In genomic region chr12:27554421-27555186, GRCh38 we compare ENCODE assay signal across 9 cellular contexts. TPM values are rescaled to one million over a fixed set of nuclear protein-coding genes. Genes with fewer than 3 reads are reported as not detected.
DNase-seq lines count a peak whose midpoint lies in the region; ATAC-seq and TF ChIP-seq lines count a peak whose summit lies in the region.
"Had no signal": no experiment of that assay in that cellular context is flagged by ENCODE, and none has a peak within 500 bp of the region (broad histone marks: within the 10 kb centered on the region; RNA-seq: fewer than 3 reads in every experiment).

No MANE protein-coding gene starts in this region.

- no peak overlapping the region for H3K4me3 Mint-ChIP-seq in endodermal cell

- no peak for TF ChIP-seq CTCF in foreskin keratinocyte (conservative IDR thresholded peaks at IDR 0.05)
- no peak for TF ChIP-seq CTCF in ovary (IDR thresholded peaks at IDR 0.05)
- TF ChIP-seq CTCF in endodermal cell (conservative IDR thresholded peaks at IDR 0.05) = no peak

- ATAC-seq in foreskin keratinocyte = peak; percentile 21
- ATAC-seq in HG03280 (IDR thresholded peaks at IDR 0.05; ENCODE audit: unreplicated experiment) = no peak

- intact Hi-C loops in ovary (cut with DNase I) = no loop called here

- peak; percentile 72 to 73 for DNase-seq in SHP77 (lab: John Stamatoyannopoulos, UW)
- DNase-seq in foreskin keratinocyte = peak in 1 of 2 donors; percentile 65
- DNase-seq in ovary = peak; percentile 50 to 76 (median 64)
- DNase-seq in endodermal cell = no peak
- no peak for DNase-seq in 8988T
- DNase-seq in NCI-H345 treated with DMSO at 0.1 percent for 48 hours (lab: John Stamatoyannopoulos, UW; ENCODE audit: unreplicated experiment) = no peak

- peak overlapping the region; percentile 41 for H2AFZ ChIP-seq in ACC112 (ENCODE audit: low read length, unreplicated experiment)

- H3K27me3 Mint-ChIP-seq in endodermal cell (ENCODE audit: insufficient read depth) = no peaks in the 10 kb centered on the region

- H3K36me3 ChIP-seq in ACC112 (ENCODE audit: insufficient read depth, low read length) (no peaks in the 10 kb centered on the region), ovary (no peaks in the 10 kb centered on the region), endodermal cell (ENCODE audit: control insufficient read depth, insufficient read depth, low read length) (no peaks in the 10 kb centered on the region)

- TF ChIP-seq POLR2A in ovary (IDR thresholded peaks at IDR 0.05) = no peak

- 6 to 8% (median 7%) methylated on average over 14 of the region's 14 CpGs for WGBS in ovary, 3 donors
- 92% methylated on average over 14 of the region's 14 CpGs for WGBS in endodermal cell (ENCODE audit: insufficient coverage in 1 of 2, insufficient read length in 1 of 2), 2 experiments

- H3K4me1 Mint-ChIP-seq in endodermal cell = peaks cover 56% of the 10 kb centered on the region

- H3K4me3 ChIP-seq in ACC112 (ENCODE audit: low read depth, low read length) (peak overlapping the region; percentile 63), ovary (peak overlapping the region; percentile 1), endodermal cell (ENCODE audit: low read length) (no peak overlapping the region)

- H3K27me3 ChIP-seq in ACC112 (ENCODE audit: insufficient read depth, low read length) (no peaks in the 10 kb centered on the region), foreskin keratinocyte (no peaks in the 10 kb centered on the region), ovary (no peaks in the 10 kb centered on the region), endodermal cell (ENCODE audit: control insufficient read depth, insufficient read depth, low read length, poor library complexity, severe bottlenecking) (no peaks in the 10 kb centered on the region)

- H3K79me2 ChIP-seq in ACC112 (ENCODE audit: control insufficient read depth, insufficient read depth, low read length, unreplicated experiment) = peaks cover 95% of the 10 kb centered on the region

- H3K4me1 ChIP-seq in ACC112 (ENCODE audit: control insufficient read depth, insufficient read depth, low read length, unreplicated experiment) (peaks cover 81% of the 10 kb centered on the region), foreskin keratinocyte (peaks cover 78% of the 10 kb centered on the region), ovary (ENCODE audit: insufficient read depth) (peaks cover 28% of the 10 kb centered on the region), endodermal cell (ENCODE audit: control insufficient read depth, insufficient read depth, low read length) (peaks cover 17% of the 10 kb centered on the region)

- H3K9ac ChIP-seq in endodermal cell (ENCODE audit: extremely low read depth, low read length, poor library complexity, severe bottlenecking) = no peak overlapping the region

- no peaks in the 10 kb centered on the region for H3K9me3 ChIP-seq in ovary
- H3K9me3 ChIP-seq in endodermal cell (ENCODE audit: control insufficient read depth, low read length) = no peaks in the 10 kb centered on the region

- peaks cover 6% of the 10 kb centered on the region for H3K36me3 Mint-ChIP-seq in endodermal cell (ENCODE audit: low read depth)

- no peak for TF ChIP-seq EP300 in ovary (IDR thresholded peaks at IDR 0.05)

- H3K9me3 Mint-ChIP-seq in endodermal cell = no peaks in the 10 kb centered on the region

- H3K27ac ChIP-seq in ACC112 (ENCODE audit: low read depth, low read length) (peak overlapping the region; percentile 93), foreskin keratinocyte (peak overlapping the region; percentile 80), ovary (peak overlapping the region; percentile 32 to 84), endodermal cell (ENCODE audit: low read depth, low read length) (no peak overlapping the region)
- H3K27ac ChIP-seq: C4-2B had no signal

- no peak overlapping the region for H3K27ac Mint-ChIP-seq in endodermal cell

RNA-seq across cellular contexts. Expression of gene PPFIBP1, which starts 30.6 kb away (rescaled TPM):
- 92.1 and 105 TPM in 2 replicates for total RNA-seq in foreskin keratinocyte
- 12.6 and 14.2 TPM in 2 replicates for polyA plus RNA-seq in foreskin keratinocyte
- total RNA-seq in ovary = 100 to 1,000 TPM; 105 to 216 (median 162) TPM
- polyA plus RNA-seq in ovary = 10 to 100 TPM; 61.3 to 93.9 TPM
- 100 to 1,000 TPM in 1 of 2 donors, 10 to 100 TPM in 1; 98.5 to 213 TPM for total RNA-seq in endodermal cell
- 28.0 TPM for polyA plus RNA-seq in endodermal cell (2013, experiment 1 of 2)
- polyA plus RNA-seq in endodermal cell (2013, experiment 2 of 2) = 25.9 TPM

Comparison
In these comparisons a context has a peak if more than half of its experiments do, and no peak if none do; other contexts are left out.
1. DNase-seq: peak in SHP77 (2 of 2) and ovary (5 of 5); none in endodermal cell (single experiment), 8988T (single experiment) and NCI-H345 treated with DMSO at 0.1 percent for 48 hours (single experiment).